Comparison of ENCODE assay signal across 8 cellular contexts in genomic region chr12:48956279-48957140, GRCh38. TPM values are rescaled to one million over a fixed set of nuclear protein-coding genes. Genes with fewer than 3 reads are reported as not detected.
DNase-seq lines count a peak whose midpoint lies in the region; ATAC-seq and TF ChIP-seq lines count a peak whose summit lies in the region.

No MANE protein-coding gene starts in this region.

- no peaks in the 10 kb centered on the region for H3K9me3 ChIP-seq in Panc1 (ENCODE audit: control insufficient read depth, insufficient read depth, low read depth, low read length)

- DNase-seq in BJ (ENCODE audit: low read depth) (peak; percentile 88), KG1 (lab: John Stamatoyannopoulos, UW) (peak; percentile 16), Panc1 (ENCODE audit: low read depth, low spot score) (no peak), T47D (ENCODE audit: low read depth in 1 of 2, low spot score in 1 of 2) (peak; percentile 94 to 98), renal cortical epithelial cell (ENCODE audit: low read depth) (peak; percentile 98)

- peaks cover 18% of the 10 kb centered on the region for H3K4me1 ChIP-seq in Panc1 (ENCODE audit: control insufficient read depth, insufficient read depth, low read length)

- H3K4me3 ChIP-seq in BJ (ENCODE audit: low read depth, low read length) (peak overlapping the region; percentile 88), Panc1 (ENCODE audit: low read depth in 2 of 2, low read length in 2 of 2) (peak overlapping the region; percentile 96), iPS-11a (ENCODE audit: low read depth, low read length) (peak overlapping the region; percentile 92)

- TF ChIP-seq CTCF in BJ (IDR thresholded peaks at IDR 0.05; ENCODE audit: insufficient read depth, low read depth, low read length) (peak; percentile 28; the same call in 1 of the 2 replicates), Panc1 (IDR thresholded peaks at IDR 0.05) (no peak)

- peaks cover 1% of the 10 kb centered on the region; the same call in 1 of the 2 replicates for H3K36me3 ChIP-seq in BJ (ENCODE audit: control insufficient read depth, insufficient read depth, low read length)
- peaks cover 6% of the 10 kb centered on the region; the same call in 1 of the 2 replicates for H3K36me3 ChIP-seq in Panc1 (ENCODE audit: control insufficient read depth, insufficient read depth, low read length)

- intact Hi-C loops in Panc1 (cut with micrococcal nuclease; ENCODE audit: unreplicated experiment), result no loop called here

- ATAC-seq in GM18511 (IDR thresholded peaks at IDR 0.05; ENCODE audit: unreplicated experiment), result peak; percentile 28
- peak; percentile 79 for ATAC-seq in Panc1
- no peak for ATAC-seq in GM19452 (IDR thresholded peaks at IDR 0.05; ENCODE audit: unreplicated experiment)

- in situ Hi-C loops in Panc1 (cut with HindIII; ENCODE audit: low pct_unique_long_range_greater_than_20kb, low sequenced_read_pairs), result no loop called here
- in situ Hi-C loops in T47D (cut with HindIII; ENCODE audit: low pct_unique_long_range_greater_than_20kb, low sequenced_read_pairs), result no loop called here

- H3K27me3 ChIP-seq in BJ (ENCODE audit: control insufficient read depth, insufficient read depth, low read length) (no peaks in the 10 kb centered on the region), Panc1 (ENCODE audit: control insufficient read depth, insufficient read depth, low read length) (no peaks in the 10 kb centered on the region)

- peak overlapping the region; percentile 92 for H3K27ac ChIP-seq in Panc1 (ENCODE audit: low read length)

- POLR2A ChIA-PET in BJ (lab: Charles Lee), result interaction anchor here (0.6 kb wide), 1 partner anchor 36 kb away, joined by 4 read pairs; no protein-coding TSS in a partner anchor
- POLR2A ChIA-PET in Panc1 (lab: Charles Lee), result interaction anchor here (1.1 kb wide), 1 partner anchor 12 kb away, joined by 8 read pairs; no protein-coding TSS in a partner anchor

- BruUV-seq in Panc1 (replicated peaks; lab: Mats Ljungman, UMichigan), result no TSS peak

- CTCF ChIA-PET in BJ (lab: Yijun Ruan, JAX), result interaction anchor here (0.6 to 5.4 kb wide), 10 partner anchors 16 to 66 kb away, joined by 3 to 35 read pairs (median 5); no protein-coding TSS in a partner anchor
- CTCF ChIA-PET in Panc1 (lab: Charles Lee), result interaction anchor here (0.6 to 1.0 kb wide), 2 partner anchors 40 to 111 kb away, joined by 3 to 7 read pairs; no protein-coding TSS in a partner anchor

RNA-seq across cellular contexts. Expression of gene ARF3, which starts 0.8 kb away (rescaled TPM):
- polyA plus RNA-seq in BJ (2011; rRNA removed), result 233 and 292 TPM in 2 replicates
- polyA minus RNA-seq in BJ (2011; rRNA and poly(A)+ RNA removed), result 54.4 and 104 TPM in 2 replicates
- 224 TPM for total RNA-seq in Panc1 (2021; ENCODE audit: unreplicated experiment)
- 210 TPM for polyA plus RNA-seq in Panc1 (2012; ENCODE audit: insufficient read length)
- total RNA-seq in renal cortical epithelial cell, result 50.7 and 95.9 TPM in 2 replicates

RNA-seq across cellular contexts. Expression of gene WNT10B, which starts 15.0 kb away (rescaled TPM):
- 0.63 and 0.76 TPM in 2 replicates for polyA plus RNA-seq in BJ (2011; rRNA removed)
- 0.24 and 0.41 TPM in 2 replicates for polyA minus RNA-seq in BJ (2011; rRNA and poly(A)+ RNA removed)
- total RNA-seq in Panc1 (2021; ENCODE audit: unreplicated experiment), result 2.3 TPM
- polyA plus RNA-seq in Panc1 (2012; ENCODE audit: insufficient read length), result 3.1 TPM
- 0.35 and 0.60 TPM in 2 replicates for total RNA-seq in renal cortical epithelial cell

RNA-seq across cellular contexts. Expression of gene WNT1, which starts 21.6 kb away (rescaled TPM):
- not detected in 2 replicates for polyA plus RNA-seq in BJ (2011; rRNA removed)
- not detected in 2 replicates for polyA minus RNA-seq in BJ (2011; rRNA and poly(A)+ RNA removed)
- total RNA-seq in Panc1 (2021; ENCODE audit: unreplicated experiment), result not detected
- polyA plus RNA-seq in Panc1 (2012; ENCODE audit: insufficient read length), result not detected
- not detected in 2 replicates for total RNA-seq in renal cortical epithelial cell

RNA-seq across cellular contexts. Expression of gene FKBP11, which starts 31.2 kb away (rescaled TPM):
- 100 and 134 TPM in 2 replicates for polyA plus RNA-seq in BJ (2011; rRNA removed)
- 51.0 and 92.1 TPM in 2 replicates for polyA minus RNA-seq in BJ (2011; rRNA and poly(A)+ RNA removed)
- total RNA-seq in Panc1 (2021; ENCODE audit: unreplicated experiment), result 21.1 TPM
- 12.8 TPM for polyA plus RNA-seq in Panc1 (2012; ENCODE audit: insufficient read length)
- total RNA-seq in renal cortical epithelial cell, result 6.4 and 8.0 TPM in 2 replicates

RNA-seq across cellular contexts. Expression of gene DDN, which starts 42.7 kb away (rescaled TPM):
- polyA plus RNA-seq in BJ (2011; rRNA removed), result 0.02 and 0.07 TPM in 2 replicates
- polyA minus RNA-seq in BJ (2011; rRNA and poly(A)+ RNA removed), result 0.10 TPM in 1 of 2 replicates, not detected in the other
- total RNA-seq in Panc1 (2021; ENCODE audit: unreplicated experiment) (0.51 TPM), renal cortical epithelial cell (0.05 TPM in 1 of 2 replicates, not detected in the other)
- 0.30 TPM for polyA plus RNA-seq in Panc1 (2012; ENCODE audit: insufficient read length)
